In the genomic region with DNA sequence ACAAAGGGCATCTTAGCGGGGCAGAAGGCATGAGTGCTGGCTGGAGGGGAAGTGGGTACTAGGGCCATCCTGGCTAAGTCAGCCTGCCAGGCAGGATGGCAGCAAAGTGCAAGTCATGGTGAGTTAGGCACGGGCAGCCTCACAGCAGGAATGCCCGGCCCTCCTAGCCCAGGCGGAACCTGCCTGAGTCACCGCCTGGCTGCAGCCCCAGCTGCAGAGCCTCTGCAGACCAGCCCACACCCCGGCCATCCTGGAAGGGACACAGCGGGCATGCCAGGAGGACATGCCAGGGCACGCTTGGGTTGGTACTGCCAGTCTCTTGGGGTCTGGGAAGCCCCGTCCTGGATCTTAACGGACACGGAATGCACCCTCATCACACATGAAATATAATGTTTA, we compare ENCODE assay signal across 8 cellular contexts. TPM values are rescaled to one million over a fixed set of nuclear protein-coding genes. Genes with fewer than 3 reads are reported as not detected.
A peak's percentile ranks its signal among the peaks of the same experiment; 100 is the strongest.
DNase-seq lines count a peak whose midpoint lies in the region; ATAC-seq and TF ChIP-seq lines count a peak whose summit lies in the region.

No MANE protein-coding gene starts in this region.

- DNase-seq in Caki2 (ENCODE audit: low read depth) (peak; percentile 93), NCI-H446 (lab: John Stamatoyannopoulos, UW) (peak; percentile 38 to 61), coronary artery (ENCODE audit: low spot score) (peak; percentile 93), midbrain (lab: John Stamatoyannopoulos, UW) (peak; percentile 57), HuH-7.5 (ENCODE audit: low spot score) (no peak)
- no peak for DNase-seq in stimulated activated CD4-positive, alpha-beta T cell treated with anti-CD3 and anti-CD28 coated beads, Interleukin-12 subunit alpha, Interleukin-12 subunit beta, amount 100 ng/mL, for 4 hours
- DNase-seq in stimulated activated naive CD4-positive, alpha-beta T cell (lab: John Stamatoyannopoulos, UW): no peak
- no peak for DNase-seq in activated T-cell treated with anti-CD3 and anti-CD28 coated beads, Interleukin-2, amount 50 U/mL, for 72 hours

- no peak for TF ChIP-seq CTCF in coronary artery (IDR thresholded peaks at IDR 0.05)

- in situ Hi-C loops in Caki2 (cut with HindIII; ENCODE audit: low pct_unique_long_range_greater_than_20kb, low sequenced_read_pairs): no loop called here

- peaks cover 41% of the 10 kb centered on the region for H3K4me1 Mint-ChIP-seq in activated T-cell treated with anti-CD3 and anti-CD28 coated beads, Interleukin-2, amount 50 U/mL, for 72 hours (ENCODE audit: low read depth)

- no peak overlapping the region for H3K27ac Mint-ChIP-seq in activated T-cell treated with anti-CD3 and anti-CD28 coated beads, Interleukin-2, amount 50 U/mL, for 72 hours

- H3K4me3 Mint-ChIP-seq in activated T-cell treated with anti-CD3 and anti-CD28 coated beads, Interleukin-2, amount 50 U/mL, for 72 hours: no peak overlapping the region

- no peak overlapping the region for H3K4me3 ChIP-seq in coronary artery

- H3K27me3 Mint-ChIP-seq in activated T-cell treated with anti-CD3 and anti-CD28 coated beads, Interleukin-2, amount 50 U/mL, for 72 hours (ENCODE audit: low read depth): peaks cover 19% of the 10 kb centered on the region

- ATAC-seq in activated T-cell treated with anti-CD3 and anti-CD28 coated beads, Interleukin-2, amount 50 U/mL, for 72 hours (replicated peaks in 1 of 2): no peak

- no peaks in the 10 kb centered on the region for H3K36me3 Mint-ChIP-seq in activated T-cell treated with anti-CD3 and anti-CD28 coated beads, Interleukin-2, amount 50 U/mL, for 72 hours (ENCODE audit: insufficient read depth in 2 of 2)

- peak overlapping the region; percentile 89 to 92 for H3K27ac ChIP-seq in coronary artery

- no peaks in the 10 kb centered on the region for H3K9me3 Mint-ChIP-seq in activated T-cell treated with anti-CD3 and anti-CD28 coated beads, Interleukin-2, amount 50 U/mL, for 72 hours

RNA-seq across cellular contexts. Expression of a gene that starts 4.9 kb away (rescaled TPM):
- total RNA-seq in Caki2 (2014; rRNA removed; shearing (Covaris generic); ENCODE audit: low replicate concordance): not detected in 2 replicates
- under 1 TPM in 1 of 2 donors, not detected in 1; 0.34 TPM for total RNA-seq in activated T-cell treated with anti-CD3 and anti-CD28 coated beads, Interleukin-2, amount 50 U/mL, for 72 hours

RNA-seq across cellular contexts. Expression of a gene that starts 36.7 kb away (rescaled TPM):
- total RNA-seq in Caki2 (2014; rRNA removed; shearing (Covaris generic); ENCODE audit: low replicate concordance): 44.7 and 62.1 TPM in 2 replicates
- total RNA-seq in activated T-cell treated with anti-CD3 and anti-CD28 coated beads, Interleukin-2, amount 50 U/mL, for 72 hours: not detected

Comparison
In these comparisons a context has a peak if more than half of its experiments do, and no peak if none do; other contexts are left out.
1. DNase-seq: peak in Caki2 (single experiment), NCI-H446 (2 of 2), coronary artery (single experiment) and midbrain (single experiment); none in HuH-7.5 (single experiment), stimulated activated CD4-positive, alpha-beta T cell treated with anti-CD3 and anti-CD28 coated beads, Interleukin-12 subunit alpha, Interleukin-12 subunit beta, amount 100 ng/mL, for 4 hours (single experiment), stimulated activated naive CD4-positive, alpha-beta T cell (0 of 6) and activated T-cell treated with anti-CD3 and anti-CD28 coated beads, Interleukin-2, amount 50 U/mL, for 72 hours (0 of 2).
2. RNA of a gene that starts 36.7 kb away (total RNA-seq): 44.7 to 62.1 TPM in Caki2; not detected in activated T-cell treated with anti-CD3 and anti-CD28 coated beads, Interleukin-2, amount 50 U/mL, for 72 hours; every median in the first group is over 10 times any median in the second.